9 cellular contexts compared by ENCODE assay signal in the genomic region with DNA sequence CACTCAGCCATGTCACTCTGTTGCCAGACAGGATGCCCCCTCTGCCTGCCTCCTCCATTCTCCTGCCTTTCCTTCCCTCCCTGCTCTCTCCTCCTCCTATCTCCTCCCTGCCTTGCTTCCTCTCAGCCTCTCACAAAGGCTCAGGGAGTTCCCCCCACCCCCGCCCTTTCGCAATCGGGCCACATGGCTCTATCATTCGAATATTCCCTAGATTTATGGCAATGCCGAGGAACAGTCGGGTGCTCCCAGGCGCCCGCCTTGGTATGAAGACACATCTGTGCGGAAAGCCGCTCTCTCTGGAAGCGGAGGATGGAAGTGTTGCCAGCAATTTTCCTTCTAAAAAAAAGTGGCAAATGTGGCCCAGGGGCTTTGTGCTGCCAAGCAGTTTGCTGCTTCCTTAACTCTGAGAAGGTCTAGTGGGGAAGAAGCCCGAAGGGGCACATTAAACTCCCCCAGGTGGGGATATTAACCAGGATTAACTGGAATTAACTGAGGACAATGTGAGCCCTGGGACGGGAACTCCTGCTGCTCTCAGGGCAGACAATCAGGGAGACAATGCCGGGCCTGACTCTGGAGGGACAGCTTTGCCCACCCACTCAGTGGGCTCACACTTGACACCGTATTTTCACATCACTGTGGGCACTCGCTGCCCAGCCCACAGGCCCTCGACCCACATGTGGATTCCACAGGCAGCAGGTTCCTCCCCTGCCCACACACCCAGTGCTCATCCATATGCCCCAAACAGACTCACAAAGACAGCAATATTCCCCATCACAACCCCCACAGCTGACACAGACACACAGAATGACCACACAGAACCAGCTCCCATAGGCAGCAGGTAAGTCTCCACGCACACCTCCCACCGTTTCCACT.
DNase-seq lines count a peak whose midpoint lies in the region; ATAC-seq, FAIRE-seq and TF ChIP-seq lines count a peak whose summit lies in the region.
"Had no signal": no experiment of that assay in that cellular context is flagged by ENCODE, and none has a peak within 500 bp of the region (broad histone marks: within the 10 kb centered on the region; RNA-seq: fewer than 3 reads in every experiment).

No MANE protein-coding gene starts in this region.

- dilution Hi-C loops in endothelial cell of umbilical vein (cut with MboI; ENCODE audit: extremely low pct_ligation_motif_present, low sequenced_read_pairs) = no loop called here

- peak overlapping the region; percentile 63 for H2AFZ ChIP-seq in endothelial cell of umbilical vein (ENCODE audit: low read depth, low read length)

- TF ChIP-seq CTCF in NB4 (IDR thresholded peaks at IDR 0.05; ENCODE audit: low read depth, low read length) (no peak), endothelial cell of umbilical vein (IDR thresholded peaks at IDR 0.05; ENCODE audit: extremely low read depth in 1 of 2, insufficient read depth in 1 of 2, low read depth in 1 of 2, low read length in 2 of 2) (no peak), prostate gland (IDR thresholded peaks at IDR 0.05) (no peak)

- no peak for TF ChIP-seq POLR2A in NB4 (IDR thresholded peaks at IDR 0.05; ENCODE audit: extremely low read depth, insufficient read length)
- TF ChIP-seq POLR2A in endothelial cell of umbilical vein (IDR thresholded peaks at IDR 0.05; ENCODE audit: low read depth, low read length) = no peak
- TF ChIP-seq POLR2A in prostate gland (IDR thresholded peaks at IDR 0.05) = peak; percentile 44
- no peak for TF ChIP-seq POLR2A in GM12892 (IDR thresholded peaks at IDR 0.05; ENCODE audit: low read depth, low read length)

- H3K4me1 ChIP-seq in endothelial cell of umbilical vein (ENCODE audit: control insufficient read depth, extremely low read depth, insufficient read depth, low read length) (peaks cover 49% of the 10 kb centered on the region), prostate gland (replicated peaks) (peaks cover 6% of the 10 kb centered on the region)

- H3K27me3 ChIP-seq in endothelial cell of umbilical vein (ENCODE audit: control insufficient read depth in 2 of 2, insufficient read depth in 2 of 2, low read length in 2 of 2) = no peaks in the 10 kb centered on the region
- peaks cover 8% of the 10 kb centered on the region for H3K27me3 ChIP-seq in prostate gland (replicated peaks; ENCODE audit: insufficient read depth)

- H3K4me3 ChIP-seq in NB4 (ENCODE audit: low read depth, low read length) = no peak overlapping the region
- H3K4me3 ChIP-seq in endothelial cell of umbilical vein (replicated peaks in 1 of 3; ENCODE audit: insufficient read depth in 1 of 3, low read depth in 1 of 3, low read length in 3 of 3) = no peak overlapping the region
- H3K4me3 ChIP-seq in prostate gland = no peak overlapping the region

- WGBS in prostate gland = 25% methylated on average over 19 of the region's 19 CpGs

- no peak overlapping the region for H3K4me2 ChIP-seq in endothelial cell of umbilical vein (ENCODE audit: insufficient read depth, low read length)

- BruUV-seq in endothelial cell of umbilical vein (replicated peaks; lab: Mats Ljungman, UMichigan) = TSS peak; percentile 35

- no peak for ATAC-seq in GM21723 (IDR thresholded peaks at IDR 0.05; ENCODE audit: unreplicated experiment)

- H4K20me1 ChIP-seq in endothelial cell of umbilical vein (replicated peaks; ENCODE audit: control insufficient read depth, extremely low read depth, insufficient read depth, low read length) = no peaks in the 10 kb centered on the region

- CTCF ChIA-PET in endothelial cell of umbilical vein (lab: Charles Lee) = interaction anchor here (1.2 to 3.0 kb wide), 3 partner anchors 15 to 120 kb away, joined by 3 to 21 read pairs (median 6); no protein-coding TSS in a partner anchor

- POLR2A ChIA-PET in endothelial cell of umbilical vein (lab: Charles Lee) = no interaction called here

- peak overlapping the region; percentile 1 for H3K9ac ChIP-seq in endothelial cell of umbilical vein (replicated peaks; ENCODE audit: extremely low read depth, insufficient read depth, low read length)

- H3K27ac ChIP-seq in endothelial cell of umbilical vein (ENCODE audit: insufficient read depth, low read depth, low read length) (peak overlapping the region; percentile 33), prostate gland (no peak overlapping the region)

- FAIRE-seq in endothelial cell of umbilical vein (lab: Jason Lieb, UNC) (no peak), GM12892 (lab: Jason Lieb, UNC) (no peak)

- H3K79me2 ChIP-seq in endothelial cell of umbilical vein (ENCODE audit: control insufficient read depth, insufficient read depth, low read length) = no peaks in the 10 kb centered on the region

- H3K36me3 ChIP-seq in endothelial cell of umbilical vein (ENCODE audit: control insufficient read depth in 2 of 2, extremely low read depth in 1 of 2, insufficient read depth in 2 of 2, low read length in 2 of 2) (no peaks in the 10 kb centered on the region), prostate gland (no peaks in the 10 kb centered on the region)

- H3K9me1 ChIP-seq in endothelial cell of umbilical vein (replicated peaks; ENCODE audit: control insufficient read depth, extremely low read depth, insufficient read depth, low read length) = no peaks in the 10 kb centered on the region

- DNase-seq in CD1c-positive myeloid dendritic cell (ENCODE audit: extremely low spot score) = peak; percentile 61
- peak; percentile 39 for DNase-seq in NB4 (ENCODE audit: low read depth)
- peak; percentile 90 for DNase-seq in endothelial cell of umbilical vein (ENCODE audit: low read depth, low spot score)
- peak; percentile 54 for DNase-seq in prostate gland (ENCODE audit: low spot score)
- no peak for DNase-seq in occipital lobe (lab: John Stamatoyannopoulos, UW)
- DNase-seq in GM12892 (ENCODE audit: insufficient read length) = no peak
- DNase-seq in HT-29 (ENCODE audit: low spot score) = no peak
- DNase-seq: NCI-H526 had no signal

- intact Hi-C loops in endothelial cell of umbilical vein (cut with micrococcal nuclease) (no loop called here), prostate gland (cut with DNase I) (no loop called here)

- H3K9me3 ChIP-seq in endothelial cell of umbilical vein (replicated peaks; ENCODE audit: control insufficient read depth, insufficient read depth, low read length) (no peaks in the 10 kb centered on the region), prostate gland (no peaks in the 10 kb centered on the region)

TF ChIP-seq in endothelial cell of umbilical vein, 7 proteins besides CTCF, POLR2A, EP300 and RAD21:
- TF ChIP-seq MAX (IDR thresholded peaks at IDR 0.05; ENCODE audit: insufficient read depth, insufficient read length) (no peak), MYC (IDR thresholded peaks at IDR 0.05; ENCODE audit: low read depth, low read length) (peak; percentile 12)

Comparison
In these comparisons a context has a peak if more than half of its experiments do, and no peak if none do; other contexts are left out.
1. DNase-seq: peak in CD1c-positive myeloid dendritic cell (single experiment), NB4 (single experiment), endothelial cell of umbilical vein (single experiment) and prostate gland (single experiment); none in occipital lobe (single experiment), GM12892 (single experiment) and HT-29 (single experiment).